In the genomic region with DNA sequence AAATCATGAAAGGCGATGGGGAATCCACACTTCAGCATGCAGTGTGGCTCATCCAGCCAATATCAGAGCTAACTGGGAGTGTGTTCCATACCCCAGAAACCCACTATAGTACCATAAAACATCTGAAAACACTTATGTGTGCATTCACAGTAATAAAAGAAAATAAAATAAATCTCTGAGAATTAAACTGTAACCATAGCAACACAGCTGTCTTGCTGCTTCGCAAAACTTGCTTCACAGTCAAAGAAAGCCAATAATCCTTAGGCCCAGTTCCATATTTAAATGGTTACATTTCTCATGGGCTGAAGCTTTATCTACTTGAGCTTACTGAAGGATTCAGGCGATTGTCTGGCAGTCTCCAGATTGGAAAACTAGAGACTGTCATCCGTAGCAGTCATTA, we compare ENCODE assay signal across 12 cellular contexts. TPM values are rescaled to one million over a fixed set of nuclear protein-coding genes. Genes with fewer than 3 reads are reported as not detected.
"Had no signal": no experiment of that assay in that cellular context is flagged by ENCODE, and none has a peak within 500 bp of the region (broad histone marks: within the 10 kb centered on the region; RNA-seq: fewer than 3 reads in every experiment).

No MANE protein-coding gene starts in this region.

- FAIRE-seq: H1, H54 had no signal

- H3K9me3 ChIP-seq: HAP-1 had no signal

- H3K9me3 Mint-ChIP-seq: GM23338, H9, HFFc6 had no signal

- H3K4me1 ChIP-seq: HAP-1 had no signal

- H3K27ac ChIP-seq: GM23248 had no signal

- H3K4me3 ChIP-seq: GM23248, GM23338, HAP-1 had no signal

- H3K36me3 ChIP-seq: HAP-1 had no signal

- DNase-seq: GM23248, GOT3, H7, H9, HCEC 1CT, HFFc6 had no signal

- H3K9ac ChIP-seq: GM23248 had no signal

- H2AFZ ChIP-seq: GM23248, GM23338 had no signal

- ATAC-seq: GM23338, HCT116 had no signal

- H3K27ac Mint-ChIP-seq: GM23338, HFFc6 had no signal

- H3K4me2 ChIP-seq: GM23338 had no signal

RNA-seq across cellular contexts. Expression of a gene that starts 44.7 kb away (rescaled TPM):
- total RNA-seq: GM23248, GM23338, H4, H9, HFFc6 had no signal
- polyA plus RNA-seq: GM23248 had no signal
